ENCODE assay signal across 1 cellular context in genomic region chr3:47149339-47149933, GRCh38.
TF ChIP-seq lines count a peak whose summit lies in the region.

No MANE protein-coding gene starts in this region.

TF ChIP-seq in SK-N-SH, 30 proteins besides CTCF, POLR2A, EP300 and RAD21 (continued from another document):
- TF ChIP-seq IRF3 (IDR thresholded peaks at IDR 0.05; ENCODE audit: low read depth, low read length) (no peak), CHD2 (IDR thresholded peaks at IDR 0.05; ENCODE audit: low read length, partially characterized antibody) (no peak), TAF1 (IDR thresholded peaks at IDR 0.05; ENCODE audit: borderline replicate concordance, low read depth, low read length) (no peak), FOXM1 (IDR thresholded peaks at IDR 0.05; ENCODE audit: low read depth) (no peak), EZH2phosphoT487 (IDR thresholded peaks at IDR 0.05; ENCODE audit: borderline replicate concordance, low read depth) (no peak)
